ENCODE assay signal across 8 cellular contexts in the genomic region with DNA sequence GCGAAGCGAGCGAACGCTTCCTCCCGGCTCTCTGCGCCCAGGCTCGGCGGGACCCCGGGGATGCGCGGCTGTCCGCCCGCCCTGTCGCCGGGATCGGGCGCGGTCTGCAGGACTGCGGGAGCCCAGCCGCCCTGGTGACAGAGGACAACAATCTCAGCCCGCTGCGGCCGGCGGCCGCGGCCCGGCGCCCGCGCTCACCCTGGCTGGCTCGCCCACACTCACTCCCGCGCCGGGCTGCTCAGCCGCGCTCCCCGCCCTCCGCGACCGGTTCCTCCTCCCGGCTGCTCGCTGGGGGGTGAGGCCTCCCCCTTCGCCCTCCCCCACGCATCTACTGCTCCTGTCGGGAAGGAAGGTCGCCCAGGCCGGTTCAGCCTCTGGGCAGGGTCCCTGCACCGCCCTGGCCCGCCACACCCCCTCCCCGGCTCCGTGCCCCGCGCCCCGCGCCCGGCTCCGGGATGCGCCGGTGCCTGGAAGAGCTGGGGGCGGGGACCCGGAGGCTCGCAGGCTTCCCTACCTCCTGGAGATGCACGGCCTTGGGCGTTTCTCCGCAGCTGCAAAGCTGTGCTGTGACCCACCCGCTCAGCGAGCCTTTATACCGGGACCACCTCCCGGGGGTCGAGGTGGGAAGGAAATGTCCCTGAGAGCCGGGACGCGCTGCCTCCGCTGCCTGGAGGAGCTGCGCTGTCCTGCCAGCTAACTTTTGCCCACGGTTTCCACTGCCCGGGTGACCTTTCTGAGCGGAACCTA. TPM values are rescaled to one million over a fixed set of nuclear protein-coding genes. Genes with fewer than 3 reads are reported as not detected.
DNase-seq lines count a peak whose midpoint lies in the region; ATAC-seq and TF ChIP-seq lines count a peak whose summit lies in the region.

A gene with protein sequence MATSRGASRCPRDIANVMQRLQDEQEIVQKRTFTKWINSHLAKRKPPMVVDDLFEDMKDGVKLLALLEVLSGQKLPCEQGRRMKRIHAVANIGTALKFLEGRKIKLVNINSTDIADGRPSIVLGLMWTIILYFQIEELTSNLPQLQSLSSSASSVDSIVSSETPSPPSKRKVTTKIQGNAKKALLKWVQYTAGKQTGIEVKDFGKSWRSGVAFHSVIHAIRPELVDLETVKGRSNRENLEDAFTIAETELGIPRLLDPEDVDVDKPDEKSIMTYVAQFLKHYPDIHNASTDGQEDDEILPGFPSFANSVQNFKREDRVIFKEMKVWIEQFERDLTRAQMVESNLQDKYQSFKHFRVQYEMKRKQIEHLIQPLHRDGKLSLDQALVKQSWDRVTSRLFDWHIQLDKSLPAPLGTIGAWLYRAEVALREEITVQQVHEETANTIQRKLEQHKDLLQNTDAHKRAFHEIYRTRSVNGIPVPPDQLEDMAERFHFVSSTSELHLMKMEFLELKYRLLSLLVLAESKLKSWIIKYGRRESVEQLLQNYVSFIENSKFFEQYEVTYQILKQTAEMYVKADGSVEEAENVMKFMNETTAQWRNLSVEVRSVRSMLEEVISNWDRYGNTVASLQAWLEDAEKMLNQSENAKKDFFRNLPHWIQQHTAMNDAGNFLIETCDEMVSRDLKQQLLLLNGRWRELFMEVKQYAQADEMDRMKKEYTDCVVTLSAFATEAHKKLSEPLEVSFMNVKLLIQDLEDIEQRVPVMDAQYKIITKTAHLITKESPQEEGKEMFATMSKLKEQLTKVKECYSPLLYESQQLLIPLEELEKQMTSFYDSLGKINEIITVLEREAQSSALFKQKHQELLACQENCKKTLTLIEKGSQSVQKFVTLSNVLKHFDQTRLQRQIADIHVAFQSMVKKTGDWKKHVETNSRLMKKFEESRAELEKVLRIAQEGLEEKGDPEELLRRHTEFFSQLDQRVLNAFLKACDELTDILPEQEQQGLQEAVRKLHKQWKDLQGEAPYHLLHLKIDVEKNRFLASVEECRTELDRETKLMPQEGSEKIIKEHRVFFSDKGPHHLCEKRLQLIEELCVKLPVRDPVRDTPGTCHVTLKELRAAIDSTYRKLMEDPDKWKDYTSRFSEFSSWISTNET (N-terminal part only) (minus strand): TSS at position 688 of the 747 bp plus-strand sequence. CDS start 9,031 bp downstream, outside the sequence.

- intact Hi-C loops in Panc1 (cut with micrococcal nuclease; ENCODE audit: unreplicated experiment), result no loop called here

- H3K27me3 ChIP-seq in Panc1 (ENCODE audit: control insufficient read depth, insufficient read depth, low read length), result peaks cover 11% of the 10 kb centered on the region

- H3K27ac ChIP-seq in Panc1 (ENCODE audit: low read length), result no peak within 1 kb of the TSS
- H3K27ac ChIP-seq in cingulate gyrus (ENCODE audit: low read depth, low read length), result peak within 1 kb of the TSS; percentile 35

- peak; percentile 83 for ATAC-seq in Panc1
- ATAC-seq in stimulated activated naive B cell treated with anti-CD40 and anti-IgM and Interleukin-4, amounts not matched to agents 10 μg/mL and 1 μg/mL and 100 μg/mL, for 72 hours (replicated peaks), result peak; percentile 35 to 54

- in situ Hi-C loops in Panc1 (cut with HindIII; ENCODE audit: low pct_unique_long_range_greater_than_20kb, low sequenced_read_pairs) (no loop called here), ACHN (cut with HindIII; ENCODE audit: low pct_ligation_motif_present, low pct_unique_long_range_greater_than_20kb, low sequenced_read_pairs) (no loop called here)

- peak within 1 kb of the TSS; percentile 52 for H3K27ac Mint-ChIP-seq in stimulated activated naive B cell treated with anti-CD40 and anti-IgM and Interleukin-4, amounts not matched to agents 10 μg/mL and 1 μg/mL and 100 μg/mL, for 72 hours

- peaks cover 29 to 38% of the 10 kb centered on the region in 2 donors for H3K27me3 Mint-ChIP-seq in stimulated activated naive B cell treated with anti-CD40 and anti-IgM and Interleukin-4, amounts not matched to agents 10 μg/mL and 1 μg/mL and 100 μg/mL, for 72 hours

- H3K4me1 Mint-ChIP-seq in stimulated activated naive B cell treated with anti-CD40 and anti-IgM and Interleukin-4, amounts not matched to agents 10 μg/mL and 1 μg/mL and 100 μg/mL, for 72 hours, result peaks cover 5 to 9% of the 10 kb centered on the region in 2 donors

- no TSS peak for BruUV-seq in Panc1 (replicated peaks; lab: Mats Ljungman, UMichigan)

- no peaks in the 10 kb centered on the region for H3K9me3 ChIP-seq in Panc1 (ENCODE audit: control insufficient read depth, insufficient read depth, low read depth, low read length)

- POLR2A ChIA-PET in Panc1 (lab: Charles Lee), result no interaction called here

- no peaks in the 10 kb centered on the region for H3K36me3 Mint-ChIP-seq in stimulated activated naive B cell treated with anti-CD40 and anti-IgM and Interleukin-4, amounts not matched to agents 10 μg/mL and 1 μg/mL and 100 μg/mL, for 72 hours

- peaks cover 3% of the 10 kb centered on the region; the same call in 1 of the 2 replicates for H3K4me1 ChIP-seq in Panc1 (ENCODE audit: control insufficient read depth, insufficient read depth, low read length)

- no peak for TF ChIP-seq CTCF in GM20000 (IDR thresholded peaks at IDR 0.05; ENCODE audit: extremely low read depth, missing control alignments)
- no peak for TF ChIP-seq CTCF in Panc1 (IDR thresholded peaks at IDR 0.05)

- H3K36me3 ChIP-seq in Panc1 (ENCODE audit: control insufficient read depth, insufficient read depth, low read length), result no peaks in the 10 kb centered on the region

- peak within 1 kb of the TSS; percentile 38 for H3K4me3 ChIP-seq in Panc1 (ENCODE audit: low read depth in 2 of 2, low read length in 2 of 2)

- H3K4me3 Mint-ChIP-seq in stimulated activated naive B cell treated with anti-CD40 and anti-IgM and Interleukin-4, amounts not matched to agents 10 μg/mL and 1 μg/mL and 100 μg/mL, for 72 hours, result peak within 1 kb of the TSS; percentile 65 to 70

- H3K9me3 Mint-ChIP-seq in stimulated activated naive B cell treated with anti-CD40 and anti-IgM and Interleukin-4, amounts not matched to agents 10 μg/mL and 1 μg/mL and 100 μg/mL, for 72 hours, result no peaks in the 10 kb centered on the region

- CTCF ChIA-PET in Panc1 (lab: Charles Lee), result no interaction called here

- DNase-seq in Ammon's horn (ENCODE audit: low spot score) (peak; percentile 37), GM20000 (ENCODE audit: low spot score) (peak; percentile 45), Panc1 (ENCODE audit: low read depth, low spot score) (no peak), left kidney (ENCODE audit: low read depth, low spot score) (peak; percentile 79), ACHN (no peak)
- DNase-seq in stimulated activated naive B cell treated with anti-CD40 and anti-IgM and Interleukin-4, amounts not matched to agents 10 μg/mL and 1 μg/mL and 100 μg/mL, for 72 hours, result no peak
- DNase-seq in stimulated activated CD4-positive, alpha-beta T cell treated with anti-CD3 and anti-CD28 coated beads, Interleukin-12 subunit alpha, Interleukin-12 subunit beta, amount 100 ng/mL, for 4 hours, result no peak

RNA-seq across cellular contexts. Expression of the gene that starts here (rescaled TPM):
- 3.2 TPM for total RNA-seq in Panc1 (2021; ENCODE audit: unreplicated experiment)
- polyA plus RNA-seq in Panc1 (2012; ENCODE audit: insufficient read length), result 2.3 TPM

Comparison
In these comparisons a context has a peak if more than half of its experiments do, and no peak if none do; other contexts are left out.
1. DNase-seq: peak in Ammon's horn (single experiment), GM20000 (single experiment) and left kidney (single experiment); none in Panc1 (single experiment), stimulated activated naive B cell treated with anti-CD40 and anti-IgM and Interleukin-4, amounts not matched to agents 10 μg/mL and 1 μg/mL and 100 μg/mL, for 72 hours (single experiment), stimulated activated CD4-positive, alpha-beta T cell treated with anti-CD3 and anti-CD28 coated beads, Interleukin-12 subunit alpha, Interleukin-12 subunit beta, amount 100 ng/mL, for 4 hours (single experiment) and ACHN (single experiment).